23 cellular contexts compared by ENCODE assay signal in the genomic region with DNA sequence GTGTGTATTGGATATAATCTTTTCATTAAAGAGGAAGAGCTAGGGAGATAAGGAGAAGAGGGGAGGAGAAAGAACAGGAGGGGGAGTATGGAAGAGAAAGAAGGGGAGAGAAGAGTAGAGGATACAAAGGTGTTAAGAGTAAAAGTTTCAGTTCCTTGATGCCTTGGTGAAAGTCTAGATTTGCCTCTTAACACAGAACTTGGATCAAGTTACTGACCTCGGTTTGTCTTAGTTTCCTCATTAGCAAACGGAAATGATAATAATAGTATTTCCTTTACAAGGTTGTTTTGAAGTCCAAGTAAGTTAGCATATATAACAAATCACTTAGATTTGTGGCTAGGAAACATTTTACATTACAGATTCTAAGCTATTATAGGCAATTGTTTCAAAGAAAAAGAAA.
A peak's percentile ranks its signal among the peaks of the same experiment; 100 is the strongest.
DNase-seq lines count a peak whose midpoint lies in the region; ATAC-seq and TF ChIP-seq lines count a peak whose summit lies in the region.
"Had no signal": no experiment of that assay in that cellular context is flagged by ENCODE, and none has a peak within 500 bp of the region (broad histone marks: within the 10 kb centered on the region; RNA-seq: fewer than 3 reads in every experiment).

No MANE protein-coding gene starts in this region.

- H3K4me3 Mint-ChIP-seq in nephron progenitor cell: no peak overlapping the region
- H3K4me3 Mint-ChIP-seq: B cell; CD4-positive, alpha-beta memory T cell; CD4-positive, CD25-positive, alpha-beta regulatory T cell; CD8-positive, alpha-beta memory T cell had no signal

- no peaks in the 10 kb centered on the region; the same call in 1 of the 2 replicates for H3K9me2 ChIP-seq in Karpas-422 (replicated peaks; ENCODE audit: insufficient read depth, low read length)
- no peaks in the 10 kb centered on the region for H3K9me2 ChIP-seq in SU-DHL-6 (replicated peaks; ENCODE audit: insufficient read depth, low read length)

- DNase-seq in Karpas-422: peak; percentile 65
- no peak for DNase-seq in CD1c-positive myeloid dendritic cell (ENCODE audit: extremely low spot score)
- DNase-seq in nephron progenitor cell: no peak
- DNase-seq in KBM-7: no peak
- DNase-seq: 8988T; AML-193; CD4-positive, alpha-beta memory T cell; CD4-positive, CD25-positive, alpha-beta regulatory T cell; CD8-positive, alpha-beta memory T cell; COR-L47; DMS 273 treated with DMSO at 0.1 percent for 48 hours; DMS153; DMS53; DMS79; DND-41; EL; GDM1 had no signal

- H3K79me2 ChIP-seq in Karpas-422 (ENCODE audit: low read length): no peaks in the 10 kb centered on the region
- H3K79me2 ChIP-seq in SU-DHL-6 (ENCODE audit: insufficient read depth, low read length): no peaks in the 10 kb centered on the region

- H3K27ac Mint-ChIP-seq in nephron progenitor cell: no peak overlapping the region
- H3K27ac Mint-ChIP-seq: B cell; CD4-positive, alpha-beta memory T cell; CD4-positive, CD25-positive, alpha-beta regulatory T cell; CD8-positive, alpha-beta memory T cell had no signal

- H3K4me3 ChIP-seq in BLaER1: no peak overlapping the region
- 0 out of 2 replicates have a peak overlapping the region, but pooled peaks have one; percentile 10 for H3K4me3 ChIP-seq in Karpas-422 (ENCODE audit: low read length)
- no peak overlapping the region for H3K4me3 ChIP-seq in SU-DHL-6 (ENCODE audit: insufficient read depth, low read length, poor library complexity, severe bottlenecking)
- H3K4me3 ChIP-seq: GM12878 had no signal

- H3K9me3 Mint-ChIP-seq in nephron progenitor cell: peaks cover 5% of the 10 kb centered on the region

- H3K27ac ChIP-seq in BLaER1 (no peak overlapping the region), Karpas-422 (ENCODE audit: low read length) (no peak overlapping the region), SU-DHL-6 (ENCODE audit: low read depth, low read length) (no peak overlapping the region)
- H3K27ac ChIP-seq: C4-2B had no signal

- H3K27me3 Mint-ChIP-seq in nephron progenitor cell (ENCODE audit: low read depth, poor library complexity): no peaks in the 10 kb centered on the region
- H3K27me3 Mint-ChIP-seq: B cell; CD4-positive, CD25-positive, alpha-beta regulatory T cell had no signal

- in situ Hi-C loops in KBM-7 (cut with MboI; ENCODE audit: low pct_unique_long_range_greater_than_20kb, low sequenced_read_pairs): no loop called here

- H3K4me1 Mint-ChIP-seq in nephron progenitor cell: no peaks in the 10 kb centered on the region
- H3K4me1 Mint-ChIP-seq: B cell; CD4-positive, alpha-beta memory T cell; CD4-positive, CD25-positive, alpha-beta regulatory T cell; CD8-positive, alpha-beta memory T cell had no signal

- H3K4me1 ChIP-seq in BLaER1: peaks cover 11% of the 10 kb centered on the region
- H3K4me1 ChIP-seq in Karpas-422 (ENCODE audit: low read length): peaks cover 13% of the 10 kb centered on the region

- peak overlapping the region; percentile 23; the same call in 1 of the 2 replicates for H2AFZ ChIP-seq in Karpas-422 (ENCODE audit: low read length)
- H2AFZ ChIP-seq in SU-DHL-6 (ENCODE audit: low read depth, low read length, severe bottlenecking): peak overlapping the region; percentile 19

- H3K9me3 ChIP-seq in BLaER1 (no peaks in the 10 kb centered on the region), Karpas-422 (ENCODE audit: low read length) (no peaks in the 10 kb centered on the region), SU-DHL-6 (ENCODE audit: insufficient read depth, low read length) (no peaks in the 10 kb centered on the region)

- H3K36me3 ChIP-seq in BLaER1 (no peaks in the 10 kb centered on the region), Karpas-422 (ENCODE audit: insufficient read depth, low read length) (no peaks in the 10 kb centered on the region), SU-DHL-6 (ENCODE audit: low read length) (no peaks in the 10 kb centered on the region)

- no peaks in the 10 kb centered on the region for H3K36me3 Mint-ChIP-seq in nephron progenitor cell (ENCODE audit: low read depth)
- H3K36me3 Mint-ChIP-seq: CD4-positive, alpha-beta memory T cell; CD4-positive, CD25-positive, alpha-beta regulatory T cell; CD8-positive, alpha-beta memory T cell had no signal

- no peak overlapping the region for H3K9ac ChIP-seq in BLaER1
- H3K9ac ChIP-seq in Karpas-422 (ENCODE audit: low read length): no peak overlapping the region
- H3K9ac ChIP-seq in SU-DHL-6 (ENCODE audit: low read length): no peak overlapping the region

- no peak for TF ChIP-seq CTCF in SU-DHL-6 (IDR thresholded peaks at IDR 0.05; ENCODE audit: insufficient read depth, low read length, poor library complexity, severe bottlenecking)
- no peak for TF ChIP-seq CTCF in nephron progenitor cell (IDR thresholded peaks at IDR 0.05)

- H3K4me2 ChIP-seq in BLaER1 (peak overlapping the region; percentile 53), Karpas-422 (ENCODE audit: low read depth, low read length, poor library complexity, severe bottlenecking) (peak overlapping the region; percentile 43), SU-DHL-6 (ENCODE audit: low read depth, low read length, poor library complexity, severe bottlenecking) (no peak overlapping the region)

- no peak for ATAC-seq in GM19397 (IDR thresholded peaks at IDR 0.05; ENCODE audit: unreplicated experiment)
- ATAC-seq: GM12878 had no signal

- no peaks in the 10 kb centered on the region for H3K27me3 ChIP-seq in BLaER1
- no peaks in the 10 kb centered on the region for H3K27me3 ChIP-seq in Karpas-422 (ENCODE audit: low read length)
- H3K27me3 ChIP-seq in SU-DHL-6 (ENCODE audit: low read length): no peaks in the 10 kb centered on the region

- no peaks in the 10 kb centered on the region for H4K20me1 ChIP-seq in BLaER1
- no peaks in the 10 kb centered on the region for H4K20me1 ChIP-seq in Karpas-422 (ENCODE audit: insufficient read depth, low read depth, low read length)
- H4K20me1 ChIP-seq in SU-DHL-6 (ENCODE audit: low read depth, low read length): no peaks in the 10 kb centered on the region

- no peaks in the 10 kb centered on the region for H3F3A ChIP-seq in SU-DHL-6 (ENCODE audit: insufficient read depth)
